ENCODE assay signal across 9 cellular contexts in genomic region chr1:100463809-100464424, GRCh38.
DNase-seq lines count a peak whose midpoint lies in the region; ATAC-seq and TF ChIP-seq lines count a peak whose summit lies in the region.
"Had no signal": no experiment of that assay in that cellular context is flagged by ENCODE, and none has a peak within 500 bp of the region (broad histone marks: within the 10 kb centered on the region; RNA-seq: fewer than 3 reads in every experiment).

No MANE protein-coding gene starts in this region.

- H3K4me1 ChIP-seq in mesenchymal stem cell (ENCODE audit: control insufficient read depth, insufficient read depth, low read depth, low read length) = peaks cover 5% of the 10 kb centered on the region

- no peaks in the 10 kb centered on the region for H3K79me1 ChIP-seq in mesenchymal stem cell (replicated peaks; ENCODE audit: low read length, poor library complexity, severe bottlenecking)

- H3K9me3 ChIP-seq in mesenchymal stem cell (ENCODE audit: control insufficient read depth, low read length) = no peaks in the 10 kb centered on the region

- peak; percentile 93 for TF ChIP-seq CTCF in CD14-positive monocyte (IDR thresholded peaks at IDR 0.05)
- TF ChIP-seq CTCF in dorsolateral prefrontal cortex (IDR thresholded peaks at IDR 0.05 in 54 of 56, conservative IDR thresholded peaks at IDR 0.05 in 2 of 56; ENCODE audit: low read depth in 1 of 56, partially characterized antibody in 56 of 56) = peak; percentile 45 to 90 (median 77)

- peaks cover 43 to 50% of the 10 kb centered on the region in 2 donors for H3K36me3 Mint-ChIP-seq in CD14-positive monocyte
- peaks cover 37% of the 10 kb centered on the region for H3K36me3 Mint-ChIP-seq in activated CD4-positive, alpha-beta T cell treated with anti-CD3 and anti-CD28 coated beads, Interleukin-2, amount 10 ng/mL, durations not matched to agents 7 days and 5 days (ENCODE audit: low read depth)

- no peak overlapping the region for H3K18ac ChIP-seq in mesenchymal stem cell (ENCODE audit: low read depth in 1 of 2, low read length in 2 of 2)

- CTCF ChIA-PET in activated CD4-positive, alpha-beta T cell treated with anti-CD3 and anti-CD28 coated beads, Interleukin-2, amount 10 ng/mL, durations not matched to agents 7 days and 5 days (lab: Charles Lee) = interaction anchor here (0.6 to 1.4 kb wide), 4 partner anchors 9 to 95 kb away, joined by 3 read pairs; no protein-coding TSS in a partner anchor

- no peaks in the 10 kb centered on the region for H3K9me3 Mint-ChIP-seq in CD14-positive monocyte
- H3K9me3 Mint-ChIP-seq in activated CD4-positive, alpha-beta T cell treated with anti-CD3 and anti-CD28 coated beads, Interleukin-2, amount 10 ng/mL, durations not matched to agents 7 days and 5 days = no peaks in the 10 kb centered on the region
- H3K9me3 Mint-ChIP-seq: T-helper 1 cell treated with Interleukin-12 subunit alpha and Interleukin-12 subunit beta and Interleukin-4 antibody, amounts not matched to agents 30 μg/mL and 1 μg/mL, for 36 hours had no signal

- peaks cover 13% of the 10 kb centered on the region for H3K4me1 Mint-ChIP-seq in CD14-positive monocyte
- H3K4me1 Mint-ChIP-seq in activated CD4-positive, alpha-beta T cell treated with anti-CD3 and anti-CD28 coated beads, Interleukin-2, amount 10 ng/mL, durations not matched to agents 7 days and 5 days = peaks cover 27% of the 10 kb centered on the region

- H3K27me3 ChIP-seq in dorsolateral prefrontal cortex = no peaks in the 10 kb centered on the region
- no peaks in the 10 kb centered on the region for H3K27me3 ChIP-seq in mesenchymal stem cell (ENCODE audit: control insufficient read depth in 1 of 2, insufficient read depth in 1 of 2, low read length in 2 of 2)

- H3K36me3 ChIP-seq in mesenchymal stem cell (ENCODE audit: control insufficient read depth in 1 of 2, insufficient read depth in 2 of 2, low read depth in 1 of 2, low read length in 2 of 2) = no peaks in the 10 kb centered on the region

- ATAC-seq in GM19025 (IDR thresholded peaks at IDR 0.05; ENCODE audit: low read depth, unreplicated experiment) (peak; percentile 66), HG03139 (IDR thresholded peaks at IDR 0.05; ENCODE audit: unreplicated experiment) (peak; percentile 88)
- peak; percentile 89 for ATAC-seq in stimulated activated naive CD8-positive, alpha-beta T cell treated with anti-CD3 and anti-CD28 coated beads, Interleukin-15, Interleukin-2, amounts not matched to agents 100 U/mL and 50 U/mL, for 24 hours

- H2BK120ac ChIP-seq in mesenchymal stem cell (ENCODE audit: low read depth, low read length) = no peak overlapping the region

- intact Hi-C loops in CD14-positive monocyte (cut with micrococcal nuclease) = loop anchor here (5.0 to 10.0 kb wide), 4 partner anchors 78 to 659 kb away; no protein-coding TSS in a partner anchor
- intact Hi-C loops in dorsolateral prefrontal cortex (cut with DNase I) = loop anchor here (2.0 to 5.0 kb wide), 3 partner anchors 403 to 652 kb away; no protein-coding TSS in a partner anchor

- H4K8ac ChIP-seq in mesenchymal stem cell (ENCODE audit: low read length) = no peak overlapping the region

- no peak overlapping the region for H2AK5ac ChIP-seq in mesenchymal stem cell (ENCODE audit: low read length, severe bottlenecking)

- peak overlapping the region; percentile 72 to 91 for H3K4me3 Mint-ChIP-seq in CD14-positive monocyte
- no peak overlapping the region for H3K4me3 Mint-ChIP-seq in activated CD4-positive, alpha-beta T cell treated with anti-CD3 and anti-CD28 coated beads, Interleukin-2, amount 10 ng/mL, durations not matched to agents 7 days and 5 days
- H3K4me3 Mint-ChIP-seq: T-helper 1 cell treated with Interleukin-12 subunit alpha and Interleukin-12 subunit beta and Interleukin-4 antibody, amounts not matched to agents 30 μg/mL and 1 μg/mL, for 36 hours had no signal

- no peak overlapping the region for H2BK15ac ChIP-seq in mesenchymal stem cell (ENCODE audit: low read depth, poor library complexity, severe bottlenecking)

- peak; percentile 57 for DNase-seq in CD14-positive monocyte (ENCODE audit: low spot score)
- peak; percentile 12 for DNase-seq in NCI-H2196 treated with DMSO at 0.1 percent for 48 hours (lab: John Stamatoyannopoulos, UW; ENCODE audit: unreplicated experiment)
- peak; percentile 53 for DNase-seq in activated CD4-positive, alpha-beta T cell treated with anti-CD3 and anti-CD28 coated beads, Interleukin-2, amount 10 ng/mL, durations not matched to agents 7 days and 5 days
- peak; percentile 13 to 79 (median 62) for DNase-seq in dorsolateral prefrontal cortex
- peak; percentile 64 for DNase-seq in mesenchymal stem cell
- DNase-seq in stimulated activated naive CD8-positive, alpha-beta T cell treated with anti-CD3 and anti-CD28 coated beads, Interleukin-15, Interleukin-2, amounts not matched to agents 100 U/mL and 50 U/mL, for 24 hours = peak; percentile 61

- H3K14ac ChIP-seq in mesenchymal stem cell (ENCODE audit: low read length in 2 of 2) = peak overlapping the region in 1 of 2 experiments; percentile 9

- peaks cover 0 to 2% (median 0%) of the 10 kb centered on the region in 3 donors for H3K27me3 Mint-ChIP-seq in CD14-positive monocyte (ENCODE audit: low read depth in 3 of 3)
- H3K27me3 Mint-ChIP-seq in activated CD4-positive, alpha-beta T cell treated with anti-CD3 and anti-CD28 coated beads, Interleukin-2, amount 10 ng/mL, durations not matched to agents 7 days and 5 days = no peaks in the 10 kb centered on the region

- no peak overlapping the region for H3K23ac ChIP-seq in mesenchymal stem cell (ENCODE audit: low read length in 2 of 2)

- peak overlapping the region; percentile 4 to 80 (median 74) for H3K27ac Mint-ChIP-seq in CD14-positive monocyte
- peak overlapping the region; percentile 47 for H3K27ac Mint-ChIP-seq in activated CD4-positive, alpha-beta T cell treated with anti-CD3 and anti-CD28 coated beads, Interleukin-2, amount 10 ng/mL, durations not matched to agents 7 days and 5 days
- H3K27ac Mint-ChIP-seq: T-helper 1 cell treated with Interleukin-12 subunit alpha and Interleukin-12 subunit beta and Interleukin-4 antibody, amounts not matched to agents 30 μg/mL and 1 μg/mL, for 36 hours had no signal

- H4K91ac ChIP-seq in mesenchymal stem cell (ENCODE audit: low read length) = no peak overlapping the region

- peak overlapping the region in 9 of 59 donors; percentile 10 to 55 (median 23) for H3K27ac ChIP-seq in dorsolateral prefrontal cortex
- H3K27ac ChIP-seq in mesenchymal stem cell (ENCODE audit: low read length, poor library complexity, severe bottlenecking) = no peak overlapping the region

- H3K4ac ChIP-seq in mesenchymal stem cell (ENCODE audit: low read depth in 1 of 2, low read length in 2 of 2) = no peak overlapping the region

- no peak overlapping the region for H3K9ac ChIP-seq in mesenchymal stem cell (ENCODE audit: low read length)

- no peak overlapping the region for H2AFZ ChIP-seq in mesenchymal stem cell (ENCODE audit: low read depth, low read length)

- H3K4me3 ChIP-seq in dorsolateral prefrontal cortex = peak overlapping the region in 1 of 59 donors; percentile 1
- H3K4me3 ChIP-seq in mesenchymal stem cell (ENCODE audit: insufficient read depth in 1 of 2, low read depth in 1 of 2, low read length in 2 of 2) = no peak overlapping the region

- WGBS in mesenchymal stem cell = 38% methylated on average over 9 of the region's 10 CpGs

- no peak overlapping the region for H3K4me2 ChIP-seq in mesenchymal stem cell (ENCODE audit: low read length, poor library complexity, severe bottlenecking)

- POLR2A ChIA-PET in activated CD4-positive, alpha-beta T cell treated with anti-CD3 and anti-CD28 coated beads, Interleukin-2, amount 10 ng/mL, durations not matched to agents 7 days and 5 days (lab: Charles Lee) = no interaction called here

- H2BK12ac ChIP-seq in mesenchymal stem cell (ENCODE audit: low read length in 2 of 2) = no peak overlapping the region

- peak overlapping the region; percentile 31 for H2BK5ac ChIP-seq in mesenchymal stem cell (ENCODE audit: low read depth, low read length, poor library complexity, severe bottlenecking)

Comparison
In these comparisons a context has a peak if more than half of its experiments do, and no peak if none do; other contexts are left out.
1. DNase-seq: peak in every context shown above with its lines; median percentile 64 in mesenchymal stem cell; 62 in dorsolateral prefrontal cortex; 61 in stimulated activated naive CD8-positive, alpha-beta T cell treated with anti-CD3 and anti-CD28 coated beads, Interleukin-15, Interleukin-2, amounts not matched to agents 100 U/mL and 50 U/mL, for 24 hours; 57 in CD14-positive monocyte; 53 in activated CD4-positive, alpha-beta T cell treated with anti-CD3 and anti-CD28 coated beads, Interleukin-2, amount 10 ng/mL, durations not matched to agents 7 days and 5 days; 12 in NCI-H2196 treated with DMSO at 0.1 percent for 48 hours.